ENCODE assay signal across 8 cellular contexts in the genomic region with DNA sequence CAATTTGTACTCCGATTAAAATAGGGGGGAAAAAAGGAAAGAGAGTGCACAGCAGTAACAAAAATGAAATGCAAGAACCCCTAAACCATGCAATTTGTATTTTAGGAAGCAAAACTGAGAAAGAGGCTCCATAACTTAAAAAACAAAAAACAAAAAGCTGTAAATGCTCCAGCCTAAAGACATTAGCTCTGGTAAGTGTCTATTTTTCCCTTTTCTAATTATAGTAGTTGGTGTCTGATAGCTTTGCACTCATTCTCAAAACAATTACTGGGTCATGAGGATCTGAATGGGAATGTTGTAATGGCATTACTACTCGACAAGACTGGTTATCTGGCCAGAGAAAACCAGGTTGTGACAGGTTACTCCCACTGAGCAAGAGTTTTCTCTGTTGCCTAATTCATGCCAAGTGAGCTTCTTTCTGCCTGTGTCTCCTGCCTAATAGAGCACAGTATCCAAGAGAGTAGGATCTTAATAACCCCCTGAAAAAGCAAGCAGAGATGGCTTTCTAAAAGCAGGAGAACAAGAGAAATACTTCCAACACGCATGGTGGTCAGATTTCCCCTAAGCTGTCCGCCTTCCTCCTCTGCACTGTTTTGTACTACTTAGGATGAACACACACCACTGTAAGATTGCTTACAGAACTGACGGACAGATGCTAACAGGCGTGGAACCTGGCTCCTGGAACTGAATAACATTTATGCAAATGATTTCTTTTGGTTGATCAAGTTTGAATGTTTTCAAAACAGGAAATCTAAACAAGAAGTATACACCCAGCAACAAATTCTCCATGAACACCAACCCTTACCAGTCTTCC.
DNase-seq lines count a peak whose midpoint lies in the region; ATAC-seq, FAIRE-seq and TF ChIP-seq lines count a peak whose summit lies in the region.

No MANE protein-coding gene starts in this region.

- H3K36me3 Mint-ChIP-seq in activated naive CD4-positive, alpha-beta T cell treated with anti-CD3 and anti-CD28 coated beads, Interleukin-2, amount 10 ng/mL, durations not matched to agents 7 days and 5 days, result peaks cover 28% of the 10 kb centered on the region
- peaks cover 5% of the 10 kb centered on the region for H3K36me3 Mint-ChIP-seq in progenitor cell of endocrine pancreas (ENCODE audit: insufficient read depth)

- DNase-seq in activated naive CD4-positive, alpha-beta T cell treated with anti-CD3 and anti-CD28 coated beads, Interleukin-2, amount 10 ng/mL, durations not matched to agents 7 days and 5 days, result peak; percentile 29
- DNase-seq in activated naive CD4-positive, alpha-beta T cell treated with anti-CD3 and anti-CD28 coated beads, Interleukin-2, amount 50 U/mL, for 16 hours, result no peak
- DNase-seq in GM12878 (ENCODE audit: low read depth, low spot score) (no peak), thoracic aorta (ENCODE audit: low spot score) (no peak), progenitor cell of endocrine pancreas (ENCODE audit: low spot score, unreplicated experiment) (no peak), HuH-7.5 (ENCODE audit: low spot score) (no peak)

- H3K4me2 ChIP-seq in GM12878 (ENCODE audit: control insufficient read depth, insufficient read depth), result peak overlapping the region; percentile 63

- H3K9me3 Mint-ChIP-seq in activated naive CD4-positive, alpha-beta T cell treated with anti-CD3 and anti-CD28 coated beads, Interleukin-2, amount 10 ng/mL, durations not matched to agents 7 days and 5 days, result no peaks in the 10 kb centered on the region
- peaks cover 3% of the 10 kb centered on the region for H3K9me3 Mint-ChIP-seq in progenitor cell of endocrine pancreas (ENCODE audit: low read depth)

- WGBS in GM12878 (ENCODE audit: insufficient coverage, insufficient replicate concordance, low lambda C conversion rate, missing lambda C conversion rate), result 2% methylated on average over 6 of the region's 6 CpGs

- H3K79me2 ChIP-seq in GM12878 (ENCODE audit: control insufficient read depth, insufficient read depth, low read length), result no peaks in the 10 kb centered on the region

- POLR2A ChIA-PET in GM12878 (lab: Charles Lee), result interaction anchor here (0.6 to 1.7 kb wide), 3 partner anchors 8 to 125 kb away, joined by 3 to 5 read pairs (median 4); no protein-coding TSS in a partner anchor

- H3K27me3 ChIP-seq in GM12878 (replicated peaks in 1 of 2; ENCODE audit: control insufficient read depth in 2 of 2, insufficient read depth in 2 of 2, low read length in 1 of 2) (no peaks in the 10 kb centered on the region), layer of hippocampus (ENCODE audit: control insufficient read depth, insufficient read depth, low read length) (no peaks in the 10 kb centered on the region), thoracic aorta (replicated peaks; ENCODE audit: insufficient read depth) (no peaks in the 10 kb centered on the region)

- in situ Hi-C loops in GM12878 (cut with MboI), result no loop called here

- H3K9ac ChIP-seq in GM12878 (ENCODE audit: control insufficient read depth, insufficient read depth, low read length), result no peak overlapping the region

- TF ChIP-seq CTCF in GM12878 (IDR thresholded peaks at IDR 0.05 in 2 of 3, conservative IDR thresholded peaks at IDR 0.05 in 1 of 3; ENCODE audit: control insufficient read depth in 2 of 3, extremely low read depth in 1 of 3, insufficient read depth in 1 of 3, low read depth in 3 of 3, low read length in 3 of 3), result no peak
- TF ChIP-seq CTCF in thoracic aorta (IDR thresholded peaks at IDR 0.05), result no peak
- TF ChIP-seq CTCF in progenitor cell of endocrine pancreas (IDR thresholded peaks at IDR 0.05; ENCODE audit: unreplicated experiment), result no peak

- peak overlapping the region; percentile 99 for H3K27ac Mint-ChIP-seq in activated naive CD4-positive, alpha-beta T cell treated with anti-CD3 and anti-CD28 coated beads, Interleukin-2, amount 10 ng/mL, durations not matched to agents 7 days and 5 days
- H3K27ac Mint-ChIP-seq in progenitor cell of endocrine pancreas, result no peak overlapping the region

- intact Hi-C loops in GM12878 (cut with micrococcal nuclease; ENCODE audit: unreplicated experiment), result no loop called here

- RAD21 ChIA-PET in GM12878 (lab: Charles Lee; ENCODE audit: unreplicated experiment), result interaction anchor here (1.9 kb wide), 1 partner anchor 134 kb away, joined by 5 read pairs; no protein-coding TSS in a partner anchor

- SMC1A ChIA-PET in GM12878 (lab: Charles Lee; ENCODE audit: uncharacterized antibody, unreplicated experiment), result interaction anchor here (0.6 to 3.4 kb wide), 13 partner anchors 13 to 138 kb away, joined by 3 to 17 read pairs (median 3); a partner anchor contains a TSS

- peaks cover 23% of the 10 kb centered on the region for H3K4me1 ChIP-seq in GM12878 (ENCODE audit: control insufficient read depth, insufficient read depth, low read length)
- peaks cover 66 to 69% of the 10 kb centered on the region in 2 donors for H3K4me1 ChIP-seq in thoracic aorta (ENCODE audit: control insufficient read depth in 1 of 2, low read depth in 2 of 2)

- ATAC-seq in GM12878 (no peak), thoracic aorta (ENCODE audit: insufficient number of reproducible peaks, low FRiP score, low read depth) (peak; percentile 47), GM21528 (IDR thresholded peaks at IDR 0.05; ENCODE audit: low FRiP score, unreplicated experiment) (no peak)

- no peaks in the 10 kb centered on the region; a peak in 3 of 4 replicates for H3K36me3 ChIP-seq in GM12878 (ENCODE audit: control insufficient read depth in 2 of 2, insufficient read depth in 2 of 2, low read length in 1 of 2)
- H3K36me3 ChIP-seq in thoracic aorta, result peaks cover 3% of the 10 kb centered on the region

- H3K27ac ChIP-seq in GM12878 (ENCODE audit: control insufficient read depth, insufficient read depth), result peak overlapping the region; percentile 45; the same call in 1 of the 2 replicates
- H3K27ac ChIP-seq in layer of hippocampus (ENCODE audit: low read depth, low read length), result peak overlapping the region; percentile 92
- H3K27ac ChIP-seq in thoracic aorta, result peak overlapping the region; percentile 97

- peak overlapping the region; percentile 77 for H3K4me3 Mint-ChIP-seq in activated naive CD4-positive, alpha-beta T cell treated with anti-CD3 and anti-CD28 coated beads, Interleukin-2, amount 10 ng/mL, durations not matched to agents 7 days and 5 days
- no peak overlapping the region for H3K4me3 Mint-ChIP-seq in progenitor cell of endocrine pancreas (ENCODE audit: low read depth)

- peak; percentile 54 for FAIRE-seq in GM12878 (lab: Jason Lieb, UNC)

- no peak for TF ChIP-seq RAD21 in GM12878 (IDR thresholded peaks at IDR 0.05; ENCODE audit: insufficient read depth, low read depth, low read length)

- TF ChIP-seq EP300 in GM12878 (IDR thresholded peaks at IDR 0.05; ENCODE audit: borderline replicate concordance in 1 of 2, control insufficient read depth in 1 of 2, low read depth in 2 of 2, low read length in 2 of 2), result no peak

- H3K9me3 ChIP-seq in GM12878 (replicated peaks; ENCODE audit: control insufficient read depth, insufficient read depth, low read length) (no peaks in the 10 kb centered on the region), thoracic aorta (no peaks in the 10 kb centered on the region)

- CTCF ChIA-PET in activated naive CD4-positive, alpha-beta T cell treated with anti-CD3 and anti-CD28 coated beads, Interleukin-2, amount 10 ng/mL, durations not matched to agents 7 days and 5 days (lab: Charles Lee), result interaction anchor here (0.5 to 3.9 kb wide), 14 partner anchors 11 to 134 kb away, joined by 3 to 25 read pairs (median 4); a partner anchor contains a TSS
- CTCF ChIA-PET in GM12878 (lab: Yijun Ruan, JAX), result interaction anchor here (0.8 to 4.5 kb wide), 9 partner anchors 9 to 134 kb away, joined by 3 to 26 read pairs (median 3); a partner anchor contains a TSS

- peaks cover 74% of the 10 kb centered on the region for H3K4me1 Mint-ChIP-seq in activated naive CD4-positive, alpha-beta T cell treated with anti-CD3 and anti-CD28 coated beads, Interleukin-2, amount 10 ng/mL, durations not matched to agents 7 days and 5 days
- peaks cover 16% of the 10 kb centered on the region for H3K4me1 Mint-ChIP-seq in progenitor cell of endocrine pancreas (ENCODE audit: low read depth)

- no peak for TF ChIP-seq POLR2A in GM12878 (IDR thresholded peaks at IDR 0.05; ENCODE audit: low read depth, low read length)

- BruUV-seq in GM12878 (replicated peaks; lab: Mats Ljungman, UMichigan), result no TSS peak

- H3K27me3 Mint-ChIP-seq in activated naive CD4-positive, alpha-beta T cell treated with anti-CD3 and anti-CD28 coated beads, Interleukin-2, amount 10 ng/mL, durations not matched to agents 7 days and 5 days, result no peaks in the 10 kb centered on the region
- H3K27me3 Mint-ChIP-seq in progenitor cell of endocrine pancreas, result no peaks in the 10 kb centered on the region

- H2AFZ ChIP-seq in GM12878 (ENCODE audit: control insufficient read depth, low read depth, low read length), result peak overlapping the region; percentile 23; the same call in 1 of the 2 replicates

- H3K4me3 ChIP-seq in GM12878, result no peak overlapping the region
- peak overlapping the region; percentile 67 for H3K4me3 ChIP-seq in thoracic aorta

- H4K20me1 ChIP-seq in GM12878 (ENCODE audit: control insufficient read depth, insufficient read depth), result no peaks in the 10 kb centered on the region

TF ChIP-seq in GM12878, 131 proteins besides CTCF, POLR2A, EP300 and RAD21 (continues in another document):
- TF ChIP-seq SMARCA5 (IDR thresholded peaks at IDR 0.05) (no peak), TCF7 (IDR thresholded peaks at IDR 0.05; ENCODE audit: borderline replicate concordance) (no peak), TBL1XR1 (IDR thresholded peaks at IDR 0.05; ENCODE audit: low read depth, low read length) (no peak), ZNF274 (IDR thresholded peaks at IDR 0.05; ENCODE audit: insufficient read depth, insufficient read length) (no peak), GABPA (IDR thresholded peaks at IDR 0.05; ENCODE audit: low read depth) (no peak)
- TF ChIP-seq, protein P1, sequence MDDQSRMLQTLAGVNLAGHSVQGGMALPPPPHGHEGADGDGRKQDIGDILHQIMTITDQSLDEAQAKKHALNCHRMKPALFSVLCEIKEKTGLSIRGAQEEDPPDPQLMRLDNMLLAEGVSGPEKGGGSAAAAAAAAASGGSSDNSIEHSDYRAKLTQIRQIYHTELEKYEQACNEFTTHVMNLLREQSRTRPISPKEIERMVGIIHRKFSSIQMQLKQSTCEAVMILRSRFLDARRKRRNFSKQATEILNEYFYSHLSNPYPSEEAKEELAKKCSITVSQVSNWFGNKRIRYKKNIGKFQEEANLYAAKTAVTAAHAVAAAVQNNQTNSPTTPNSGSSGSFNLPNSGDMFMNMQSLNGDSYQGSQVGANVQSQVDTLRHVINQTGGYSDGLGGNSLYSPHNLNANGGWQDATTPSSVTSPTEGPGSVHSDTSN (IDR thresholded peaks at IDR 0.05; ENCODE audit: insufficient replicate concordance, low read depth, low read length), result no peak

Comparison
In these comparisons a context has a peak if more than half of its experiments do, and no peak if none do; other contexts are left out.
1. H3K27ac ChIP-seq: peak in every context shown above with its lines; median percentile 97 in thoracic aorta; 92 in layer of hippocampus; 45 in GM12878.